ENCODE assay signal across 18 cellular contexts in genomic region chr17:66947311-66947710, GRCh38. TPM values are rescaled to one million over a fixed set of nuclear protein-coding genes. Genes with fewer than 3 reads are reported as not detected.
A peak's percentile ranks its signal among the peaks of the same experiment; 100 is the strongest.
DNase-seq lines count a peak whose midpoint lies in the region; ATAC-seq, FAIRE-seq and TF ChIP-seq lines count a peak whose summit lies in the region.
"Had no signal": no experiment of that assay in that cellular context is flagged by ENCODE, and none has a peak within 500 bp of the region (broad histone marks: within the 10 kb centered on the region; RNA-seq: fewer than 3 reads in every experiment).

No MANE protein-coding gene starts in this region.

- intact Hi-C loops in Panc1 (cut with micrococcal nuclease; ENCODE audit: unreplicated experiment), result no loop called here

- TF ChIP-seq CTCF in BE2C (IDR thresholded peaks at IDR 0.05; ENCODE audit: low read depth, low read length) (no peak), Panc1 (IDR thresholded peaks at IDR 0.05) (no peak), endodermal cell (conservative IDR thresholded peaks at IDR 0.05) (no peak), osteoblast (IDR thresholded peaks at IDR 0.05; ENCODE audit: extremely low read depth, low read depth, low read length) (no peak)

- H3K36me3 ChIP-seq in BE2C (no peaks in the 10 kb centered on the region), Panc1 (ENCODE audit: control insufficient read depth, insufficient read depth, low read length) (no peaks in the 10 kb centered on the region), endodermal cell (ENCODE audit: control insufficient read depth, insufficient read depth, low read length) (no peaks in the 10 kb centered on the region), osteoblast (ENCODE audit: insufficient read depth, low read length) (no peaks in the 10 kb centered on the region)
- H3K36me3 ChIP-seq: SJSA1 had no signal

- no peaks in the 10 kb centered on the region for H3K27me3 ChIP-seq in BE2C
- H3K27me3 ChIP-seq in Panc1 (ENCODE audit: control insufficient read depth, insufficient read depth, low read length), result no peaks in the 10 kb centered on the region
- peaks cover 4% of the 10 kb centered on the region for H3K27me3 ChIP-seq in endodermal cell (ENCODE audit: control insufficient read depth, insufficient read depth, low read length, poor library complexity, severe bottlenecking)
- peaks cover 78% of the 10 kb centered on the region for H3K27me3 ChIP-seq in osteoblast (ENCODE audit: insufficient read depth, low read length)
- H3K27me3 ChIP-seq: SJSA1 had no signal

- no peak overlapping the region for H2AFZ ChIP-seq in osteoblast (ENCODE audit: low read length)

- ATAC-seq in Panc1 (no peak), HG02763 (IDR thresholded peaks at IDR 0.05; ENCODE audit: unreplicated experiment) (no peak)
- ATAC-seq in activated T-helper 17 cell treated with anti-CD3 and anti-CD28 coated beads, Interleukin-2, amount 50 U/mL, for 72 hours (replicated peaks), result no peak

- no peak overlapping the region for H3K4me3 Mint-ChIP-seq in endodermal cell
- H3K4me3 Mint-ChIP-seq in activated T-helper 17 cell treated with anti-CD3 and anti-CD28 coated beads, Interleukin-2, amount 50 U/mL, for 72 hours, result no peak overlapping the region
- H3K4me3 Mint-ChIP-seq: HFFc6, IgD-negative memory B cell had no signal

- H3K79me2 ChIP-seq in osteoblast (ENCODE audit: insufficient read depth, low read length), result no peaks in the 10 kb centered on the region

- FAIRE-seq in RCC 7860 (lab: Jason Lieb, UNC), result no peak

- peak; percentile 4 for DNase-seq in BE2C
- DNase-seq in Panc1 (ENCODE audit: low read depth, low spot score), result no peak
- DNase-seq in endodermal cell, result peak; percentile 44
- peak; percentile 39 for DNase-seq in osteoblast (ENCODE audit: insufficient read length, low spot score, missing footprints)
- no peak for DNase-seq in RCC 7860 (ENCODE audit: low spot score)
- no peak for DNase-seq in NCI-H748 (lab: John Stamatoyannopoulos, UW; ENCODE audit: unreplicated experiment)
- DNase-seq: DMS153, HFFc6, Kasumi-1, MM.1S, NCI-H1092 treated with DMSO at 0.1 percent for 48 hours, NCI-H1694, NCI-H510A treated with DMSO at 0.1 percent for 48 hours had no signal

- H3K4me2 ChIP-seq in osteoblast (ENCODE audit: insufficient read depth, low read length), result no peak overlapping the region

- H3K36me3 Mint-ChIP-seq in endodermal cell (ENCODE audit: low read depth), result no peaks in the 10 kb centered on the region
- H3K36me3 Mint-ChIP-seq in activated T-helper 17 cell treated with anti-CD3 and anti-CD28 coated beads, Interleukin-2, amount 50 U/mL, for 72 hours (ENCODE audit: low read depth), result no peaks in the 10 kb centered on the region
- H3K36me3 Mint-ChIP-seq: IgD-negative memory B cell had no signal

- in situ Hi-C loops in Panc1 (cut with HindIII; ENCODE audit: low pct_unique_long_range_greater_than_20kb, low sequenced_read_pairs), result no loop called here

- CTCF ChIA-PET in Panc1 (lab: Charles Lee), result no interaction called here

- H3K27me3 Mint-ChIP-seq in endodermal cell (ENCODE audit: insufficient read depth), result peaks cover 12% of the 10 kb centered on the region
- peaks cover 56% of the 10 kb centered on the region for H3K27me3 Mint-ChIP-seq in activated T-helper 17 cell treated with anti-CD3 and anti-CD28 coated beads, Interleukin-2, amount 50 U/mL, for 72 hours

- no peak overlapping the region for H3K27ac Mint-ChIP-seq in endodermal cell
- no peak overlapping the region for H3K27ac Mint-ChIP-seq in activated T-helper 17 cell treated with anti-CD3 and anti-CD28 coated beads, Interleukin-2, amount 50 U/mL, for 72 hours
- H3K27ac Mint-ChIP-seq: HFFc6, IgD-negative memory B cell had no signal

- H3K4me1 Mint-ChIP-seq in endodermal cell, result peaks cover 20% of the 10 kb centered on the region
- peaks cover 4% of the 10 kb centered on the region for H3K4me1 Mint-ChIP-seq in activated T-helper 17 cell treated with anti-CD3 and anti-CD28 coated beads, Interleukin-2, amount 50 U/mL, for 72 hours

- no peak overlapping the region for H3K9ac ChIP-seq in endodermal cell (ENCODE audit: extremely low read depth, low read length, poor library complexity, severe bottlenecking)

- peaks cover 30% of the 10 kb centered on the region for H3K4me1 ChIP-seq in BE2C
- H3K4me1 ChIP-seq in Panc1 (ENCODE audit: control insufficient read depth, insufficient read depth, low read length), result peaks cover 47% of the 10 kb centered on the region
- H3K4me1 ChIP-seq in endodermal cell (ENCODE audit: control insufficient read depth, insufficient read depth, low read length), result peaks cover 4% of the 10 kb centered on the region
- H3K4me1 ChIP-seq in osteoblast (ENCODE audit: insufficient read depth, low read length), result peaks cover 8% of the 10 kb centered on the region

- POLR2A ChIA-PET in Panc1 (lab: Charles Lee), result no interaction called here

- peaks cover 15% of the 10 kb centered on the region for H3K9me3 Mint-ChIP-seq in endodermal cell
- H3K9me3 Mint-ChIP-seq in activated T-helper 17 cell treated with anti-CD3 and anti-CD28 coated beads, Interleukin-2, amount 50 U/mL, for 72 hours, result no peaks in the 10 kb centered on the region
- H3K9me3 Mint-ChIP-seq: HFFc6 had no signal

- H3K4me3 ChIP-seq in BE2C (ENCODE audit: low read depth, low read length) (no peak overlapping the region), Panc1 (ENCODE audit: low read depth in 2 of 2, low read length in 2 of 2) (no peak overlapping the region), endodermal cell (ENCODE audit: low read length) (no peak overlapping the region), osteoblast (ENCODE audit: insufficient read depth, low read length) (no peak overlapping the region)
- H3K4me3 ChIP-seq: SJSA1 had no signal

- H3K9me3 ChIP-seq in BE2C (no peaks in the 10 kb centered on the region; the same call in 1 of the 2 replicates), Panc1 (ENCODE audit: control insufficient read depth, insufficient read depth, low read depth, low read length) (no peaks in the 10 kb centered on the region; the same call in 1 of the 2 replicates), endodermal cell (ENCODE audit: control insufficient read depth, low read length) (peaks cover 7% of the 10 kb centered on the region), osteoblast (ENCODE audit: low read depth, low read length) (no peaks in the 10 kb centered on the region)
- H3K9me3 ChIP-seq: SJSA1 had no signal

- no peaks in the 10 kb centered on the region for H4K20me1 ChIP-seq in osteoblast (ENCODE audit: insufficient read depth, low read length)

- BruUV-seq in Panc1 (replicated peaks; lab: Mats Ljungman, UMichigan), result no TSS peak

- H3K27ac ChIP-seq in Panc1 (ENCODE audit: low read length), result peak overlapping the region; percentile 96
- H3K27ac ChIP-seq in endodermal cell (ENCODE audit: low read depth, low read length), result no peak overlapping the region
- H3K27ac ChIP-seq in osteoblast (ENCODE audit: low read depth, low read length), result no peak overlapping the region
- H3K27ac ChIP-seq: C4-2B, SJSA1 had no signal

- WGBS in endodermal cell (ENCODE audit: insufficient coverage in 1 of 2, insufficient read length in 1 of 2), 2 experiments, result 85% methylated on average over 6 of the region's 6 CpGs; no CpG with 5 or more reads in 1 of the 2 experiments

RNA-seq across cellular contexts. Expression of gene CACNG4, which starts 17.2 kb away (rescaled TPM):
- 16.0 TPM for polyA plus RNA-seq in BE2C (2012; ENCODE audit: insufficient read depth, insufficient read length, low read depth)
- total RNA-seq in Panc1 (2021; ENCODE audit: unreplicated experiment) (40.3 TPM), endodermal cell (1 to 10 TPM in 1 of 2 donors, under 1 TPM in 1; 0.22 to 1.3 TPM), osteoblast (not detected in 2 replicates)
- 37.7 TPM for polyA plus RNA-seq in Panc1 (2012; ENCODE audit: insufficient read length)
- polyA plus RNA-seq in endodermal cell (2013, experiment 1 of 2), result 40.5 TPM
- polyA plus RNA-seq in endodermal cell (2013, experiment 2 of 2), result 38.6 TPM
- total RNA-seq in activated T-helper 17 cell treated with anti-CD3 and anti-CD28 coated beads, Interleukin-2, amount 50 U/mL, for 72 hours, result not detected
- total RNA-seq: HFFc6 had no signal
- polyA plus RNA-seq: IgD-negative memory B cell had no signal

Comparison
In these comparisons a context has a peak if more than half of its experiments do, and no peak if none do; other contexts are left out.
1. DNase-seq: peak in BE2C (single experiment), endodermal cell (single experiment) and osteoblast (single experiment); none in Panc1 (single experiment), RCC 7860 (single experiment) and NCI-H748 (single experiment).
2. RNA of gene CACNG4, which starts 17.2 kb away (total RNA-seq): 40.3 TPM in Panc1 (single experiment); 0.22 to 1.3 TPM in endodermal cell, not detected in osteoblast and not detected in activated T-helper 17 cell treated with anti-CD3 and anti-CD28 coated beads, Interleukin-2, amount 50 U/mL, for 72 hours; every median in the first group is over 10 times any median in the second.